In genomic region chr7:77178024-77178423, GRCh38 we compare ENCODE assay signal across 2 cellular contexts. TPM values are rescaled to one million over a fixed set of nuclear protein-coding genes. Genes with fewer than 3 reads are reported as not detected.
"Had no signal": no experiment of that assay in that cellular context is flagged by ENCODE, and none has a peak within 500 bp of the region (broad histone marks: within the 10 kb centered on the region; RNA-seq: fewer than 3 reads in every experiment).

No MANE protein-coding gene starts in this region.

RNA-seq across cellular contexts. Expression of gene FGL2, which starts 21.6 kb away (rescaled TPM):
- total RNA-seq: astrocyte, WTC11 had no signal
